8 cellular contexts compared by ENCODE assay signal in genomic region chr17:28645576-28645939, GRCh38. TPM values are rescaled to one million over a fixed set of nuclear protein-coding genes. Genes with fewer than 3 reads are reported as not detected.
DNase-seq lines count a peak whose midpoint lies in the region; ATAC-seq and TF ChIP-seq lines count a peak whose summit lies in the region.

No MANE protein-coding gene starts in this region.

- 25 to 35% (median 27%) methylated on average over 8 of the region's 8 CpGs for WGBS in adrenal gland, 4 donors
- WGBS in right lobe of liver (ENCODE audit: insufficient coverage, low coverage, low lambda C conversion rate, missing lambda C conversion rate) = 20% methylated on average over 8 of the region's 8 CpGs

- no peak for ATAC-seq in activated T-cell treated with anti-CD3 and anti-CD28 coated beads, Interleukin-2, amount 50 U/mL, for 4 hours
- ATAC-seq in right lobe of liver (no peak), GM19324 (IDR thresholded peaks at IDR 0.05; ENCODE audit: low FRiP score, unreplicated experiment) (no peak)

- H3K9me3 Mint-ChIP-seq in activated T-cell treated with anti-CD3 and anti-CD28 coated beads, Interleukin-2, amount 50 U/mL, for 4 hours = no peaks in the 10 kb centered on the region

- intact Hi-C loops in adrenal gland (cut with DNase I) = no loop called here
- intact Hi-C loops in right lobe of liver (cut with DNase I) = no loop called here
- intact Hi-C loops in tibial artery (cut with DNase I; ENCODE audit: low total_unique reads) = no loop called here

- no peaks in the 10 kb centered on the region for H3K27me3 ChIP-seq in adrenal gland
- no peaks in the 10 kb centered on the region for H3K27me3 ChIP-seq in right lobe of liver
- H3K27me3 ChIP-seq in tibial artery = no peaks in the 10 kb centered on the region

- H3K4me3 Mint-ChIP-seq in activated T-cell treated with anti-CD3 and anti-CD28 coated beads, Interleukin-2, amount 50 U/mL, for 4 hours = peak overlapping the region; percentile 97

- no peaks in the 10 kb centered on the region for H3K27me3 Mint-ChIP-seq in activated T-cell treated with anti-CD3 and anti-CD28 coated beads, Interleukin-2, amount 50 U/mL, for 4 hours (ENCODE audit: low read depth)

- peak overlapping the region; percentile 87 to 99 (median 92) for H3K27ac ChIP-seq in adrenal gland
- peak overlapping the region; percentile 77 to 90 (median 78) for H3K27ac ChIP-seq in right lobe of liver
- peak overlapping the region; percentile 88 to 93 for H3K27ac ChIP-seq in tibial artery

- TF ChIP-seq CTCF in adrenal gland (IDR thresholded peaks at IDR 0.05) (no peak), right lobe of liver (IDR thresholded peaks at IDR 0.05) (no peak), tibial artery (IDR thresholded peaks at IDR 0.05) (no peak)

- H3K4me1 ChIP-seq in adrenal gland (replicated peaks in 1 of 2) (peaks cover 30 to 54% of the 10 kb centered on the region in 2 donors), right lobe of liver (peaks cover 0 to 39% (median 14%) of the 10 kb centered on the region in 4 donors), tibial artery (peaks cover 7 to 39% (median 25%) of the 10 kb centered on the region in 4 donors)

- H3K36me3 Mint-ChIP-seq in activated T-cell treated with anti-CD3 and anti-CD28 coated beads, Interleukin-2, amount 50 U/mL, for 4 hours (ENCODE audit: insufficient read depth) = peaks cover 27% of the 10 kb centered on the region

- peak overlapping the region in 2 of 4 donors; percentile 89 for H3K4me3 ChIP-seq in adrenal gland
- H3K4me3 ChIP-seq in right lobe of liver = peak overlapping the region; percentile 73 to 82 (median 73)
- H3K4me3 ChIP-seq in tibial artery = peak overlapping the region; percentile 95 to 98

- no peak for TF ChIP-seq POLR2A in adrenal gland (IDR thresholded peaks at IDR 0.05)
- no peak for TF ChIP-seq POLR2A in right lobe of liver (IDR thresholded peaks at IDR 0.05)

- peaks cover 36% of the 10 kb centered on the region for H3K4me1 Mint-ChIP-seq in activated T-cell treated with anti-CD3 and anti-CD28 coated beads, Interleukin-2, amount 50 U/mL, for 4 hours (ENCODE audit: low read depth)

- DNase-seq in activated T-cell treated with anti-CD3 and anti-CD28 coated beads, Interleukin-2, amount 50 U/mL, for 4 hours = no peak
- DNase-seq in activated T-cell treated with anti-CD3 and anti-CD28 coated beads, Interleukin-2, amount 50 U/mL, for 1 hour = no peak
- DNase-seq in adrenal gland (peak in 1 of 7 donors; percentile 38), right lobe of liver (no peak), tibial artery (no peak), DMS79 treated with DMSO at 0.1 percent for 48 hours (lab: John Stamatoyannopoulos, UW) (no peak), NCI-H2107 (lab: John Stamatoyannopoulos, UW) (no peak)

- peaks cover 0 to 39% of the 10 kb centered on the region in 2 donors for H3K36me3 ChIP-seq in adrenal gland (replicated peaks in 1 of 2)
- H3K36me3 ChIP-seq in right lobe of liver = peaks cover 0 to 43% (median 11%) of the 10 kb centered on the region in 4 donors
- H3K36me3 ChIP-seq in tibial artery = peaks cover 21 to 38% (median 34%) of the 10 kb centered on the region in 3 donors

- H3K9me3 ChIP-seq in adrenal gland (replicated peaks in 1 of 3) (no peaks in the 10 kb centered on the region), right lobe of liver (no peaks in the 10 kb centered on the region), tibial artery (no peaks in the 10 kb centered on the region)

RNA-seq across cellular contexts. Expression of gene BLTP2, which starts 0.6 kb away (rescaled TPM):
- total RNA-seq in activated T-cell treated with anti-CD3 and anti-CD28 coated beads, Interleukin-2, amount 50 U/mL, for 4 hours = 100 to 1,000 TPM; 167 to 201 (median 183) TPM
- total RNA-seq in adrenal gland = 100 to 1,000 TPM in 7 of 8 donors, 10 to 100 TPM in 1; 93.1 to 228 (median 138) TPM
- polyA plus RNA-seq in adrenal gland = 100 to 1,000 TPM in 1 of 3 donors, 10 to 100 TPM in 2; 27.8 to 137 (median 29.9) TPM
- total RNA-seq in right lobe of liver = 10 to 100 TPM; 33.2 to 90.3 (median 47.1) TPM

RNA-seq across cellular contexts. Expression of gene SDF2, which starts 16.1 kb away (rescaled TPM):
- 10 to 100 TPM; 42.8 to 46.6 (median 45.4) TPM for total RNA-seq in activated T-cell treated with anti-CD3 and anti-CD28 coated beads, Interleukin-2, amount 50 U/mL, for 4 hours
- total RNA-seq in adrenal gland (100 to 1,000 TPM in 2 of 8 donors, 10 to 100 TPM in 6; 58.5 to 124 (median 84.5) TPM), right lobe of liver (10 to 100 TPM; 24.6 to 31.8 (median 26.4) TPM)
- polyA plus RNA-seq in adrenal gland = 100 to 1,000 TPM in 1 of 3 donors, 10 to 100 TPM in 2; 50.6 to 121 (median 52.7) TPM

RNA-seq across cellular contexts. Expression of gene SUPT6H, which starts 16.4 kb away (rescaled TPM):
- total RNA-seq in activated T-cell treated with anti-CD3 and anti-CD28 coated beads, Interleukin-2, amount 50 U/mL, for 4 hours = 100 to 1,000 TPM in 1 of 3 donors, 10 to 100 TPM in 2; 88.5 to 105 (median 98.3) TPM
- total RNA-seq in adrenal gland = 100 to 1,000 TPM in 1 of 8 donors, 10 to 100 TPM in 7; 48.1 to 125 (median 64.6) TPM
- 10 to 100 TPM; 58.9 to 76.4 (median 74.2) TPM for polyA plus RNA-seq in adrenal gland
- 10 to 100 TPM; 28.8 to 38.0 (median 34.0) TPM for total RNA-seq in right lobe of liver

RNA-seq across cellular contexts. Expression of gene RSKR, which starts 31.6 kb away (rescaled TPM):
- total RNA-seq in activated T-cell treated with anti-CD3 and anti-CD28 coated beads, Interleukin-2, amount 50 U/mL, for 4 hours = 10 to 100 TPM; 24.6 to 25.3 (median 24.7) TPM
- total RNA-seq in adrenal gland = 10 to 100 TPM in 1 of 8 donors, 1 to 10 TPM in 7; 1.1 to 11.0 (median 5.1) TPM
- polyA plus RNA-seq in adrenal gland = 10 to 100 TPM in 1 of 3 donors, 1 to 10 TPM in 2; 2.7 to 12.2 (median 4.3) TPM
- total RNA-seq in right lobe of liver = 1 to 10 TPM; 1.5 to 7.3 (median 4.2) TPM

RNA-seq across cellular contexts. Expression of gene SPAG5, which starts 46.7 kb away (rescaled TPM):
- total RNA-seq in activated T-cell treated with anti-CD3 and anti-CD28 coated beads, Interleukin-2, amount 50 U/mL, for 4 hours = 10 to 100 TPM; 23.8 to 30.4 (median 30.1) TPM
- total RNA-seq in adrenal gland (1 to 10 TPM in 7 of 8 donors, under 1 TPM in 1; 0.97 to 5.4 (median 3.8) TPM), right lobe of liver (10 to 100 TPM in 4 of 6 experiments, 1 to 10 TPM in 2; 8.4 to 14.1 (median 11.3) TPM)
- polyA plus RNA-seq in adrenal gland = 10 to 100 TPM in 2 of 3 donors, 1 to 10 TPM in 1; 4.3 to 27.5 (median 13.4) TPM
